In genomic region chr4:155530857-155531256, GRCh38 we compare ENCODE assay signal across 29 cellular contexts.
"Had no signal": no experiment of that assay in that cellular context is flagged by ENCODE, and none has a peak within 500 bp of the region (broad histone marks: within the 10 kb centered on the region; RNA-seq: fewer than 3 reads in every experiment).

No MANE protein-coding gene starts in this region.

- H3K27me3 ChIP-seq: adrenal gland, body of pancreas, dorsolateral prefrontal cortex, suprapubic skin, transverse colon, uterus had no signal

- H3K27ac ChIP-seq: adrenal gland, body of pancreas, coronary artery, dorsolateral prefrontal cortex, lower lobe of right lung, suprapubic skin had no signal

- ATAC-seq: body of pancreas; left cardiac atrium; mucosa of descending colon; natural killer cell treated with Interleukin-12 subunit alpha and Interleukin-12 subunit beta and Interleukin-15 and Interleukin-18, amount 100 ng/mL, for 72 hours; right cardiac atrium had no signal

- H3K4me1 ChIP-seq: adrenal gland had no signal

- DNase-seq: activated CD4-positive, alpha-beta memory T cell treated with anti-CD3 and anti-CD28 coated beads for 36 hours; activated CD4-positive, alpha-beta T cell treated with anti-CD3 and anti-CD28 coated beads, Interleukin-2, amount 10 ng/mL, durations not matched to agents 24 days and 14 days; activated CD4-positive, CD25-positive, alpha-beta regulatory T cell treated with anti-CD3 and anti-CD28 coated beads, Interleukin-2, amount 50 U/mL, for 72 hours; activated CD8-positive, alpha-beta memory T cell treated with anti-CD3 and anti-CD28 coated beads, Interleukin-2, amount 50 U/mL, for 4 hours; activated effector memory CD4-positive, alpha-beta T cell treated with anti-CD3 and anti-CD28 coated beads, Interleukin-2, amount 50 U/mL, for 16 hours; activated naive CD4-positive, alpha-beta T cell treated with anti-CD3 and anti-CD28 coated beads for 36 hours; activated naive CD8-positive, alpha-beta T cell treated with anti-CD3 and anti-CD28 coated beads for 36 hours; activated T-cell treated with anti-CD3 and anti-CD28 coated beads, Interleukin-2, amount 50 U/mL, for 1 hour; adrenal gland; aorta; body of pancreas; dorsolateral prefrontal cortex; effector memory CD4-positive, alpha-beta T cell; head of caudate nucleus; hippocampal formation; left cardiac atrium; lower lobe of right lung; mucosa of descending colon; posterior cingulate gyrus; right cardiac atrium; stimulated activated CD4-positive, alpha-beta T cell treated with anti-CD3 and anti-CD28 coated beads, Interleukin-15, amount 100 ng/mL, for 24 hours; stimulated activated CD4-positive, alpha-beta T cell treated with anti-CD3 and anti-CD28 coated beads, Interleukin-2, amount 100 ng/mL, for 24 hours; stimulated activated naive CD4-positive, alpha-beta T cell; T-helper 9 cell; transverse colon; uterus had no signal

- H3K4me3 ChIP-seq: adrenal gland, body of pancreas, coronary artery, dorsolateral prefrontal cortex, lower lobe of right lung, mucosa of descending colon, suprapubic skin, transverse colon, uterus had no signal

- H3K36me3 ChIP-seq: adrenal gland, lower lobe of right lung, suprapubic skin, transverse colon, uterus had no signal
